ENCODE assay signal across 1 cellular context in the genomic region with DNA sequence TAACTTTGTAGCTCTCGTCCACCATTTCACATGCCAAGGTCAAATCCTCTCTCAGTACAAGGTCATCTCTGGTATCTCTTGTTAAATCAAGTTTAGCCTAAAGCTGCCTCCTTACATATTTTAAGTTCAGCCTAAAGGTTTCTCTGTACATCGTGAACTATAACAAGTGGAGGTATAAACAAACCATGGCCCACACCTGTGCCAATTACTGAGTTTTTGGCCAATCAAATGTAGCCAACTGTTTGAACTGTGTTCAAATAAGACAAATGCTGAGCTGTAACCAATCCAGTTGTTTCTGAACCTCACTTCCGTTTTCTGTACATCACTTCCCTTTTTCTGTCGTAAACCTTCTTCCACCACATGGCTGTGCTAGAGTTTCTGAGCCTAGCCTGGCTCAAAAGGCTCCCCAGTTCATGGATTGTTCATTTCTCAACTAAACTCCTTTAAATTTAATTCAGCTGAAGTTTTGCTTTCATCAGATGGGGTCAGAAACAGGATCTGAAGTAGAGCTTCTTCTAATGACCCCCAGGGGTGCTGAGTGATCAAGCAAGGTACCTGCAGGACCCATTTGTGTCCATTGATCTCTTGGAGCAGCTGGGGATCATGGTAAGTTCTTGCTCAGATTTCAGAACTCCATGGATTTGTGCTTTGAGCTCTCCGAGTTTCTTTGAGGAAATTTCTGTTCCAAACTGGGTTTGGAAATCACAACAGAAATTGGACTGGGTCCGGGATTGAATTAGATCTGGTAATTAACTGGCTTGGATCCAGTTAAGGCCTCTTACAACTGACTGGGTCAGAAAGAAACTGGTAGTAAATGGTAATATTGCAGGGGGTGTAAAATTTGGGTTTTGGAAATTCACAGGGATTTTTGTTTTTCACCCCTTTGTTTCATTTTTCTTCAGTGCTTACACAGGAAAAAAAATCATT.
TF ChIP-seq lines count a peak whose summit lies in the region.

No MANE protein-coding gene starts in this region.

TF ChIP-seq in K562, 482 proteins besides CTCF, POLR2A, EP300 and RAD21 (continued from another document and continues in another):
- peak in 1 of 2 experiments; percentile 13; a peak in 1 of 4 replicates for TF ChIP-seq TEAD1 (CRISPR knock-in tag; IDR thresholded peaks at IDR 0.05)
- no peak for TF ChIP-seq KLF6 (CRISPR knock-in tag; IDR thresholded peaks at IDR 0.05; ENCODE audit: borderline replicate concordance)
- no peak for TF ChIP-seq CBFA2T2 (conservative IDR thresholded peaks at IDR 0.05)
- TF ChIP-seq KDM1A (IDR thresholded peaks at IDR 0.05) = no peak
- peak; percentile 57; the same call in 1 of the 2 replicates for TF ChIP-seq PHF8 (IDR thresholded peaks at IDR 0.05; ENCODE audit: borderline replicate concordance, low read length)
- TF ChIP-seq KAT2B (IDR thresholded peaks at IDR 0.05; ENCODE audit: low read depth, low read length) = no peak
- TF ChIP-seq CHAMP1 (IDR thresholded peaks at IDR 0.05) = peak; percentile 90
- peak; percentile 43; the same call in 1 of the 2 replicates for TF ChIP-seq ZNF316 (IDR thresholded peaks at IDR 0.05)
- TF ChIP-seq TAF9B (IDR thresholded peaks at IDR 0.05; ENCODE audit: partially characterized antibody) = peak; percentile 89
- no peak for TF ChIP-seq ZNF124 (CRISPR knock-in tag; IDR thresholded peaks at IDR 0.05)
- no peak for TF ChIP-seq NR3C1 (CRISPR knock-in tag; IDR thresholded peaks at IDR 0.05)
- no peak for TF ChIP-seq HIVEP1 (CRISPR knock-in tag; IDR thresholded peaks at IDR 0.05)
- peak; percentile 93 for TF ChIP-seq CREM (IDR thresholded peaks at IDR 0.05; ENCODE audit: low read depth)
- no peak for TF ChIP-seq ZNF41 (CRISPR knock-in tag; conservative IDR thresholded peaks at IDR 0.05)
- peak; percentile 73 for TF ChIP-seq CREB1 (IDR thresholded peaks at IDR 0.05)
- TF ChIP-seq CREB1 (CRISPR knock-in tag; IDR thresholded peaks at IDR 0.05) = peak; percentile 69; the same call in 1 of the 2 replicates
- TF ChIP-seq ARID1B (IDR thresholded peaks at IDR 0.05) = peak; percentile 12; the same call in 1 of the 2 replicates
- peak; percentile 61 for TF ChIP-seq FOSL1 (tag; conservative IDR thresholded peaks at IDR 0.05)
- TF ChIP-seq CBFB (CRISPR knock-in tag; IDR thresholded peaks at IDR 0.05) = no peak
- peak; percentile 74; the same call in 1 of the 2 replicates for TF ChIP-seq ZNF311 (CRISPR knock-in tag; IDR thresholded peaks at IDR 0.05)
- 0 out of 2 replicates have a peak, but pooled peaks have one; percentile 21 for TF ChIP-seq NBN (IDR thresholded peaks at IDR 0.05; ENCODE audit: low read depth)
- TF ChIP-seq FIP1L1 (IDR thresholded peaks at IDR 0.05; ENCODE audit: low read depth, low read length, poor library complexity, severe bottlenecking) = no peak
- no peak for TF ChIP-seq NR4A1 (CRISPR knock-in tag; IDR thresholded peaks at IDR 0.05)
- peak; percentile 86 for TF ChIP-seq NR4A1 (tag; IDR thresholded peaks at IDR 0.05)
- no peak; the same call in 1 of the 2 replicates for TF ChIP-seq SMARCA4 (IDR thresholded peaks at IDR 0.05)
- TF ChIP-seq, protein P1, sequence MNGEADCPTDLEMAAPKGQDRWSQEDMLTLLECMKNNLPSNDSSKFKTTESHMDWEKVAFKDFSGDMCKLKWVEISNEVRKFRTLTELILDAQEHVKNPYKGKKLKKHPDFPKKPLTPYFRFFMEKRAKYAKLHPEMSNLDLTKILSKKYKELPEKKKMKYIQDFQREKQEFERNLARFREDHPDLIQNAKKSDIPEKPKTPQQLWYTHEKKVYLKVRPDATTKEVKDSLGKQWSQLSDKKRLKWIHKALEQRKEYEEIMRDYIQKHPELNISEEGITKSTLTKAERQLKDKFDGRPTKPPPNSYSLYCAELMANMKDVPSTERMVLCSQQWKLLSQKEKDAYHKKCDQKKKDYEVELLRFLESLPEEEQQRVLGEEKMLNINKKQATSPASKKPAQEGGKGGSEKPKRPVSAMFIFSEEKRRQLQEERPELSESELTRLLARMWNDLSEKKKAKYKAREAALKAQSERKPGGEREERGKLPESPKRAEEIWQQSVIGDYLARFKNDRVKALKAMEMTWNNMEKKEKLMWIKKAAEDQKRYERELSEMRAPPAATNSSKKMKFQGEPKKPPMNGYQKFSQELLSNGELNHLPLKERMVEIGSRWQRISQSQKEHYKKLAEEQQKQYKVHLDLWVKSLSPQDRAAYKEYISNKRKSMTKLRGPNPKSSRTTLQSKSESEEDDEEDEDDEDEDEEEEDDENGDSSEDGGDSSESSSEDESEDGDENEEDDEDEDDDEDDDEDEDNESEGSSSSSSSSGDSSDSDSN (IDR thresholded peaks at IDR 0.05; ENCODE audit: borderline replicate concordance in 1 of 2, low read depth in 2 of 2, low read length in 2 of 2) = no peak
- TF ChIP-seq, protein P2, sequence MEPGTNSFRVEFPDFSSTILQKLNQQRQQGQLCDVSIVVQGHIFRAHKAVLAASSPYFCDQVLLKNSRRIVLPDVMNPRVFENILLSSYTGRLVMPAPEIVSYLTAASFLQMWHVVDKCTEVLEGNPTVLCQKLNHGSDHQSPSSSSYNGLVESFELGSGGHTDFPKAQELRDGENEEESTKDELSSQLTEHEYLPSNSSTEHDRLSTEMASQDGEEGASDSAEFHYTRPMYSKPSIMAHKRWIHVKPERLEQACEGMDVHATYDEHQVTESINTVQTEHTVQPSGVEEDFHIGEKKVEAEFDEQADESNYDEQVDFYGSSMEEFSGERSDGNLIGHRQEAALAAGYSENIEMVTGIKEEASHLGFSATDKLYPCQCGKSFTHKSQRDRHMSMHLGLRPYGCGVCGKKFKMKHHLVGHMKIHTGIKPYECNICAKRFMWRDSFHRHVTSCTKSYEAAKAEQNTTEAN (CRISPR knock-in tag; IDR thresholded peaks at IDR 0.05) = 0 out of 2 replicates have a peak, but pooled peaks have one; percentile 23
- peak; percentile 81 for TF ChIP-seq C11orf30 (IDR thresholded peaks at IDR 0.05; ENCODE audit: low read depth)
- TF ChIP-seq, protein P3, sequence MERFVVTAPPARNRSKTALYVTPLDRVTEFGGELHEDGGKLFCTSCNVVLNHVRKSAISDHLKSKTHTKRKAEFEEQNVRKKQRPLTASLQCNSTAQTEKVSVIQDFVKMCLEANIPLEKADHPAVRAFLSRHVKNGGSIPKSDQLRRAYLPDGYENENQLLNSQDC (CRISPR knock-in tag; IDR thresholded peaks at IDR 0.05) = no peak
- TF ChIP-seq MXI1 (IDR thresholded peaks at IDR 0.05; ENCODE audit: low read depth, low read length) = peak; percentile 78
- TF ChIP-seq PURB (CRISPR knock-in tag; IDR thresholded peaks at IDR 0.05; ENCODE audit: low read depth) = no peak
- peak; percentile 13; the same call in 1 of the 2 replicates for TF ChIP-seq DEAF1 (CRISPR knock-in tag; IDR thresholded peaks at IDR 0.05)
- TF ChIP-seq PYGO2 (tag; IDR thresholded peaks at IDR 0.05) = 0 out of 2 replicates have a peak, but pooled peaks have one; percentile 47
- TF ChIP-seq RBFOX2 (IDR thresholded peaks at IDR 0.05; ENCODE audit: low read depth, low read length) = 0 out of 2 replicates have a peak, but pooled peaks have one; percentile 25
- peak; percentile 54 for TF ChIP-seq ASH1L (IDR thresholded peaks at IDR 0.05; ENCODE audit: borderline replicate concordance, low read depth, partially characterized antibody)
- no peak for TF ChIP-seq ZNF263 (CRISPR knock-in tag; IDR thresholded peaks at IDR 0.05; ENCODE audit: borderline replicate concordance)
- TF ChIP-seq MYNN (IDR thresholded peaks at IDR 0.05) = no peak
- TF ChIP-seq MYNN (CRISPR knock-in tag; IDR thresholded peaks at IDR 0.05) = no peak
- TF ChIP-seq SLC30A9 (CRISPR knock-in tag; IDR thresholded peaks at IDR 0.05) = no peak
- peak; percentile 93 for TF ChIP-seq POLR2B (IDR thresholded peaks at IDR 0.05; ENCODE audit: low read depth, partially characterized antibody)
- 0 out of 2 replicates have a peak, but pooled peaks have one; percentile 58 for TF ChIP-seq BACH1 (tag; IDR thresholded peaks at IDR 0.05)
- peak in 1 of 2 experiments; percentile 77; a peak in 2 of 4 replicates for TF ChIP-seq HDAC1 (IDR thresholded peaks at IDR 0.05)
- TF ChIP-seq, protein P4, sequence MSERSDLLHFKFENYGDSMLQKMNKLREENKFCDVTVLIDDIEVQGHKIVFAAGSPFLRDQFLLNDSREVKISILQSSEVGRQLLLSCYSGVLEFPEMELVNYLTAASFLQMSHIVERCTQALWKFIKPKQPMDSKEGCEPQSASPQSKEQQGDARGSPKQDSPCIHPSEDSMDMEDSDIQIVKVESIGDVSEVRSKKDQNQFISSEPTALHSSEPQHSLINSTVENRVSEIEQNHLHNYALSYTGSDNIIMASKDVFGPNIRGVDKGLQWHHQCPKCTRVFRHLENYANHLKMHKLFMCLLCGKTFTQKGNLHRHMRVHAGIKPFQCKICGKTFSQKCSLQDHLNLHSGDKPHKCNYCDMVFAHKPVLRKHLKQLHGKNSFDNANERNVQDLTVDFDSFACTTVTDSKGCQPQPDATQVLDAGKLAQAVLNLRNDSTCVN (CRISPR knock-in tag; IDR thresholded peaks at IDR 0.05) = no peak
- TF ChIP-seq ATF1 (CRISPR knock-in tag; IDR thresholded peaks at IDR 0.05) = no peak
- peak; percentile 90 for TF ChIP-seq ATF1 (tag; IDR thresholded peaks at IDR 0.05)
- no peak for TF ChIP-seq ETV5 (CRISPR knock-in tag; IDR thresholded peaks at IDR 0.05; ENCODE audit: low read depth)
- TF ChIP-seq, protein P5, sequence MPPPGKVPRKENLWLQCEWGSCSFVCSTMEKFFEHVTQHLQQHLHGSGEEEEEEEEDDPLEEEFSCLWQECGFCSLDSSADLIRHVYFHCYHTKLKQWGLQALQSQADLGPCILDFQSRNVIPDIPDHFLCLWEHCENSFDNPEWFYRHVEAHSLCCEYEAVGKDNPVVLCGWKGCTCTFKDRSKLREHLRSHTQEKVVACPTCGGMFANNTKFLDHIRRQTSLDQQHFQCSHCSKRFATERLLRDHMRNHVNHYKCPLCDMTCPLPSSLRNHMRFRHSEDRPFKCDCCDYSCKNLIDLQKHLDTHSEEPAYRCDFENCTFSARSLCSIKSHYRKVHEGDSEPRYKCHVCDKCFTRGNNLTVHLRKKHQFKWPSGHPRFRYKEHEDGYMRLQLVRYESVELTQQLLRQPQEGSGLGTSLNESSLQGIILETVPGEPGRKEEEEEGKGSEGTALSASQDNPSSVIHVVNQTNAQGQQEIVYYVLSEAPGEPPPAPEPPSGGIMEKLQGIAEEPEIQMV (tag; conservative IDR thresholded peaks at IDR 0.05; ENCODE audit: low read depth) = no peak; the same call in 1 of the 2 replicates
- no peak for TF ChIP-seq SMARCA5 (IDR thresholded peaks at IDR 0.05)
- TF ChIP-seq, protein P6, sequence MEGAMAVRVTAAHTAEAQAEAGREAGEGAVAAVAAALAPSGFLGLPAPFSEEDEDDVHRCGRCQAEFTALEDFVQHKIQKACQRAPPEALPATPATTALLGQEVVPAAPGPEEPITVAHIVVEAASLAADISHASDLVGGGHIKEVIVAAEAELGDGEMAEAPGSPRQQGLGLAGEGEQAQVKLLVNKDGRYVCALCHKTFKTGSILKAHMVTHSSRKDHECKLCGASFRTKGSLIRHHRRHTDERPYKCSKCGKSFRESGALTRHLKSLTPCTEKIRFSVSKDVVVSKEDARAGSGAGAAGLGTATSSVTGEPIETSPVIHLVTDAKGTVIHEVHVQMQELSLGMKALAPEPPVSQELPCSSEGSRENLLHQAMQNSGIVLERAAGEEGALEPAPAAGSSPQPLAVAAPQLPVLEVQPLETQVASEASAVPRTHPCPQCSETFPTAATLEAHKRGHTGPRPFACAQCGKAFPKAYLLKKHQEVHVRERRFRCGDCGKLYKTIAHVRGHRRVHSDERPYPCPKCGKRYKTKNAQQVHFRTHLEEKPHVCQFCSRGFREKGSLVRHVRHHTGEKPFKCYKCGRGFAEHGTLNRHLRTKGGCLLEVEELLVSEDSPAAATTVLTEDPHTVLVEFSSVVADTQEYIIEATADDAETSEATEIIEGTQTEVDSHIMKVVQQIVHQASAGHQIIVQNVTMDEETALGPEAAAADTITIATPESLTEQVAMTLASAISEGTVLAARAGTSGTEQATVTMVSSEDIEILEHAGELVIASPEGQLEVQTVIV (CRISPR knock-in tag; IDR thresholded peaks at IDR 0.05; ENCODE audit: borderline replicate concordance) = peak; percentile 72; the same call in 1 of the 2 replicates
- TF ChIP-seq ARNT (IDR thresholded peaks at IDR 0.05) = peak in 1 of 2 experiments; percentile 16; a peak in 1 of 4 replicates
- no peak for TF ChIP-seq SAFB2 (IDR thresholded peaks at IDR 0.05; ENCODE audit: borderline replicate concordance, low read depth, low read length, severe bottlenecking)
- TF ChIP-seq SMAD1 (IDR thresholded peaks at IDR 0.05; ENCODE audit: low read depth, low read length, partially characterized antibody) = peak; percentile 71
- TF ChIP-seq RUNX1 (IDR thresholded peaks at IDR 0.05; ENCODE audit: low read depth) = no peak
- TF ChIP-seq HNRNPUL1 (IDR thresholded peaks at IDR 0.05; ENCODE audit: low read length) = no peak
- TF ChIP-seq, protein P7, sequence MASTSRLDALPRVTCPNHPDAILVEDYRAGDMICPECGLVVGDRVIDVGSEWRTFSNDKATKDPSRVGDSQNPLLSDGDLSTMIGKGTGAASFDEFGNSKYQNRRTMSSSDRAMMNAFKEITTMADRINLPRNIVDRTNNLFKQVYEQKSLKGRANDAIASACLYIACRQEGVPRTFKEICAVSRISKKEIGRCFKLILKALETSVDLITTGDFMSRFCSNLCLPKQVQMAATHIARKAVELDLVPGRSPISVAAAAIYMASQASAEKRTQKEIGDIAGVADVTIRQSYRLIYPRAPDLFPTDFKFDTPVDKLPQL (IDR thresholded peaks at IDR 0.05; ENCODE audit: extremely low read depth, insufficient read length) = no peak
